In the genomic region with DNA sequence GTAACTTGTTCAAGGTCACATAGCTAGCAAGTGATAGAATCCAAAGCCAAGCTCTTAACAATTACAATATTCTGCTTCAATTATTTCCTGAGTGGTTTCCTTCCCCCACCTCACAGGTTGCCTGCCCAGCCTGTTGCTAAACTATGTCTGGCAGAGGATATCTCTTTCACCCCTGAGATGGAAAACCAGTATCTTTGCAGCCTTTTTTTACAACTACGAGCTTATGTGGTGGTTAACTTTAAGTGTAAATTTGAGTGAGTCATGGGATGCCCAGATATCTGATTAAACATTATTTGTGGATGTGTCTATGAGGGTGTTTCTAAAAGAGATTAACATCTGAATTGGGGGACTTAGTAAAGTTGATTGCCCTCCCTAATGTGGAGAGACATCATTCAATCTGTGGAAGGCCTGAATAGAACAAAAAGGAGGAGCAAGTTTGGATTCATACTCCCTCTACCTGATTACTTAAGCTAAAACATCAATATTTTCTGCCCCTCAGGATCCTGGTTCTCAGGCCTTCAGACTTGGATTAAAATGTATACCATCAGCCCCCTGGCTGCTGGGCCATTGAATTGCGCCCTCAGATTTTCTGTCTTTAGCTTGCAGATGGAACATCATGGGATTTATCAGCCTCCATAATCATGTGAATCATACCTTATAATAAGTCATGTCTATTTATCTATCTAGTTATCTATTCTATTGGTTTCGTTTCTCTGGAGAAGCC, we compare ENCODE assay signal across 12 cellular contexts.
DNase-seq lines count a peak whose midpoint lies in the region; ATAC-seq, FAIRE-seq and TF ChIP-seq lines count a peak whose summit lies in the region.
"Had no signal": no experiment of that assay in that cellular context is flagged by ENCODE, and none has a peak within 500 bp of the region (broad histone marks: within the 10 kb centered on the region; RNA-seq: fewer than 3 reads in every experiment).

No MANE protein-coding gene starts in this region.

- ATAC-seq in A549 (peak; percentile 42 to 63; a peak in 4 of 6 replicates), HG03097 (IDR thresholded peaks at IDR 0.05; ENCODE audit: low FRiP score, unreplicated experiment) (no peak), heart right ventricle (no peak)
- ATAC-seq: CD8-positive, alpha-beta T cell had no signal

- FAIRE-seq in A549 (lab: Jason Lieb, UNC) (no peak), H54 (lab: Jason Lieb, UNC) (peak; percentile 95)
- FAIRE-seq: pancreas had no signal

- TF ChIP-seq POLR2A in A549 (IDR thresholded peaks at IDR 0.05; ENCODE audit: low read length), result no peak
- TF ChIP-seq POLR2A in H54 (IDR thresholded peaks at IDR 0.05; ENCODE audit: low read depth, low read length), result no peak

- WGBS in A549 (ENCODE audit: missing lambda C conversion rate), result 44% methylated on average over 3 of the region's 3 CpGs
- WGBS in heart right ventricle, 2 donors, result 63 to 75% methylated on average over 3 of the region's 3 CpGs

- H3K4me2 ChIP-seq in A549, result peak overlapping the region; percentile 61

- no peaks in the 10 kb centered on the region for H3K36me3 ChIP-seq in heart right ventricle
- H3K36me3 ChIP-seq: pancreas had no signal

- TF ChIP-seq RAD21 in A549 (conservative IDR thresholded peaks at IDR 0.05 in 1 of 2, IDR thresholded peaks at IDR 0.05 in 1 of 2), result peak in 1 of 2 experiments; percentile 48; a peak in 3 of 5 replicates

- H3K9me3 ChIP-seq in A549 (peaks cover 32% of the 10 kb centered on the region), heart right ventricle (peaks cover 0 to 3% (median 0%) of the 10 kb centered on the region in 11 donors)
- H3K9me3 ChIP-seq: pancreas had no signal

- no peak overlapping the region for H3K4me3 ChIP-seq in A549
- no peak overlapping the region for H3K4me3 ChIP-seq in heart right ventricle
- H3K4me3 ChIP-seq: pancreas had no signal

- intact Hi-C loops in heart right ventricle (cut with DNase I), result no loop called here

- DNase-seq in A549 (ENCODE audit: low read depth in 1 of 2, low spot score in 1 of 2), result peak; percentile 6 to 75
- no peak for DNase-seq in H54 (ENCODE audit: insufficient read length, low spot score)
- peak; percentile 14 for DNase-seq in RWPE1 (ENCODE audit: low spot score)
- peak; percentile 9 for DNase-seq in foreskin melanocyte
- no peak for DNase-seq in ureter (ENCODE audit: low spot score)
- DNase-seq in heart right ventricle, result no peak
- DNase-seq in T-helper 2 cell, result no peak
- DNase-seq: activated naive CD4-positive, alpha-beta T cell; CD8-positive, alpha-beta T cell; NCI-H187; pancreas had no signal

- TF ChIP-seq CTCF in A549 (IDR thresholded peaks at IDR 0.05) (peak; percentile 34; the same call in 2 of the 3 replicates), RWPE1 (conservative IDR thresholded peaks at IDR 0.05; ENCODE audit: low read depth) (no peak), heart right ventricle (IDR thresholded peaks at IDR 0.05) (peak in 1 of 9 donors; percentile 17)

- no peak for TF ChIP-seq EP300 in A549 (IDR thresholded peaks at IDR 0.05)

- CTCF ChIA-PET in A549 (lab: Yijun Ruan, JAX) (interaction anchor here (0.5 to 4.0 kb wide), 10 partner anchors 9 to 314 kb away, joined by 3 to 22 read pairs (median 4); no protein-coding TSS in a partner anchor), RWPE1 (lab: Yijun Ruan, JAX) (interaction anchor here (0.5 to 2.3 kb wide), 5 partner anchors 10 to 1244 kb away, joined by 3 to 8 read pairs (median 4); no protein-coding TSS in a partner anchor)

- POLR2A ChIA-PET in A549 (lab: Yijun Ruan, JAX), result interaction anchor here (0.7 to 1.0 kb wide), 4 partner anchors 184 to 1321 kb away, joined by 3 to 4 read pairs (median 3); no protein-coding TSS in a partner anchor
- POLR2A ChIA-PET in RWPE1 (lab: Yijun Ruan, JAX; ENCODE audit: low non-redundant PET), result no interaction called here

- H3K27ac ChIP-seq in A549, result peak overlapping the region; percentile 74 to 77
- H3K27ac ChIP-seq in RWPE1, result no peak overlapping the region
- H3K27ac ChIP-seq in heart right ventricle, result no peak overlapping the region
- H3K27ac ChIP-seq: pancreas had no signal

- peaks cover 24% of the 10 kb centered on the region for H3K4me1 ChIP-seq in A549
- no peaks in the 10 kb centered on the region for H3K4me1 ChIP-seq in heart right ventricle
- H3K4me1 ChIP-seq: pancreas had no signal

- no peaks in the 10 kb centered on the region for H3K27me3 ChIP-seq in heart right ventricle
- H3K27me3 ChIP-seq: pancreas had no signal

TF ChIP-seq in A549, 52 proteins besides CTCF, POLR2A, EP300 and RAD21:
- TF ChIP-seq MAZ (IDR thresholded peaks at IDR 0.05; ENCODE audit: borderline replicate concordance, low read depth, low read length), result no peak
- TF ChIP-seq SREBF2 (IDR thresholded peaks at IDR 0.05), result no peak
- TF ChIP-seq GATA3 (IDR thresholded peaks at IDR 0.05; ENCODE audit: borderline replicate concordance), result peak; percentile 72; the same call in 1 of the 2 replicates
- TF ChIP-seq PBX3 (IDR thresholded peaks at IDR 0.05), result no peak
- TF ChIP-seq JUNB (IDR thresholded peaks at IDR 0.05), result 0 out of 2 replicates have a peak, but pooled peaks have one; percentile 41
- TF ChIP-seq RARB (CRISPR knock-in tag; IDR thresholded peaks at IDR 0.05), result no peak
- TF ChIP-seq FOXS1 (CRISPR knock-in tag; IDR thresholded peaks at IDR 0.05), result no peak
- no peak for TF ChIP-seq BHLHE40 (IDR thresholded peaks at IDR 0.05; ENCODE audit: low read depth, low read length)
- TF ChIP-seq FOSL2 (IDR thresholded peaks at IDR 0.05), result no peak
- TF ChIP-seq FOSL2 (CRISPR knock-in tag; IDR thresholded peaks at IDR 0.05), result peak; percentile 36; the same call in 1 of the 2 replicates

Comparison
In these comparisons a context has a peak if more than half of its experiments do, and no peak if none do; other contexts are left out.
1. ATAC-seq: peak in A549 (2 of 2); none in HG03097 (single experiment) and heart right ventricle (0 of 8).
2. DNase-seq: peak in A549 (2 of 2), RWPE1 (single experiment) and foreskin melanocyte (single experiment); none in H54 (single experiment), ureter (single experiment), heart right ventricle (0 of 2) and T-helper 2 cell (0 of 5).
3. H3K27ac ChIP-seq: peak in A549 (2 of 2); none in RWPE1 (single experiment) and heart right ventricle (0 of 10).